8 cellular contexts compared by ENCODE assay signal in genomic region chr2:64767670-64768425, GRCh38.
DNase-seq lines count a peak whose midpoint lies in the region; ATAC-seq and TF ChIP-seq lines count a peak whose summit lies in the region.

No MANE protein-coding gene starts in this region.

- peak; percentile 74 for ATAC-seq in CD4-positive, alpha-beta T cell (ENCODE audit: poor library complexity)
- ATAC-seq in GM19351 (IDR thresholded peaks at IDR 0.05; ENCODE audit: unreplicated experiment), result peak; percentile 85
- peak; percentile 64 for ATAC-seq in HG03469 (IDR thresholded peaks at IDR 0.05; ENCODE audit: unreplicated experiment)
- ATAC-seq in lung (ENCODE audit: insufficient read depth, low FRiP score), result peak; percentile 96

- no peaks in the 10 kb centered on the region for H3K9me3 Mint-ChIP-seq in CD4-positive, alpha-beta T cell

- H3K36me3 Mint-ChIP-seq in CD4-positive, alpha-beta T cell (ENCODE audit: low read depth), result peaks cover 5% of the 10 kb centered on the region

- CTCF ChIA-PET in CD4-positive, alpha-beta T cell (lab: Charles Lee), result interaction anchor here (1.5 to 2.3 kb wide), 3 partner anchors 16 to 122 kb away, joined by 9 to 16 read pairs (median 10); partner anchors contain the start of gene SERTAD2

- peak overlapping the region; percentile 81 for H3K27ac Mint-ChIP-seq in CD4-positive, alpha-beta T cell

- peak overlapping the region; percentile 82 for H3K27ac ChIP-seq in CD4-positive, alpha-beta T cell (ENCODE audit: low read depth, low read length)
- peak overlapping the region; percentile 93 for H3K27ac ChIP-seq in duodenal mucosa (ENCODE audit: low read depth, low read length)
- peak overlapping the region; percentile 98 to 100 for H3K27ac ChIP-seq in lung (ENCODE audit: low read depth in 1 of 2, low read length in 1 of 2)

- no peaks in the 10 kb centered on the region for H3K36me3 ChIP-seq in duodenal mucosa (ENCODE audit: control insufficient read depth in 1 of 2, insufficient read depth in 2 of 2, low read length in 2 of 2)
- H3K36me3 ChIP-seq in lung (ENCODE audit: control insufficient read depth in 2 of 2, insufficient read depth in 2 of 2, low read length in 2 of 2), result no peaks in the 10 kb centered on the region

- POLR2A ChIA-PET in CD4-positive, alpha-beta T cell (lab: Charles Lee), result interaction anchor here (0.5 to 2.8 kb wide), 19 partner anchors 10 to 362 kb away, joined by 3 to 86 read pairs (median 5); partner anchors contain the start of genes AFTPH, RAB1A and SERTAD2

- H3K4me1 ChIP-seq in duodenal mucosa (ENCODE audit: control insufficient read depth in 1 of 2, insufficient read depth in 2 of 2, low read length in 2 of 2) (peaks cover 14 to 21% of the 10 kb centered on the region in 2 donors), lung (ENCODE audit: control insufficient read depth in 2 of 2, insufficient read depth in 2 of 2, low read length in 2 of 2) (peaks cover 1 to 10% of the 10 kb centered on the region in 2 donors)

- TF ChIP-seq CTCF in CD4-positive, alpha-beta T cell (IDR thresholded peaks at IDR 0.05), result peak; percentile 37
- no peak for TF ChIP-seq CTCF in lung (IDR thresholded peaks at IDR 0.05; ENCODE audit: control extremely low read depth, extremely low read depth)

- H3K4me3 ChIP-seq in duodenal mucosa (ENCODE audit: low read depth in 1 of 2, low read length in 2 of 2), result peak overlapping the region; percentile 73 to 93
- H3K4me3 ChIP-seq in lung, result peak overlapping the region; percentile 73

- H3K9me3 ChIP-seq in CD4-positive, alpha-beta T cell (ENCODE audit: control insufficient read depth, low read length), result no peaks in the 10 kb centered on the region
- H3K9me3 ChIP-seq in duodenal mucosa (ENCODE audit: control insufficient read depth in 1 of 2, low read length in 2 of 2), result no peaks in the 10 kb centered on the region
- H3K9me3 ChIP-seq in lung (ENCODE audit: control insufficient read depth in 2 of 2, insufficient read depth in 1 of 2, low read length in 1 of 2), result no peaks in the 10 kb centered on the region

- peak overlapping the region; percentile 93 for H3K4me3 Mint-ChIP-seq in CD4-positive, alpha-beta T cell

- peak overlapping the region; percentile 71 to 77 for H3K9ac ChIP-seq in duodenal mucosa (ENCODE audit: low read depth in 1 of 2, low read length in 2 of 2)

- H3K27me3 Mint-ChIP-seq in CD4-positive, alpha-beta T cell, result no peaks in the 10 kb centered on the region

- H3K27me3 ChIP-seq in CD4-positive, alpha-beta T cell (ENCODE audit: control insufficient read depth, insufficient read depth, low read length), result no peaks in the 10 kb centered on the region
- H3K27me3 ChIP-seq in duodenal mucosa (ENCODE audit: control insufficient read depth in 1 of 2, insufficient read depth in 2 of 2, low read length in 2 of 2) (no peaks in the 10 kb centered on the region), lung (ENCODE audit: control insufficient read depth, insufficient read depth) (no peaks in the 10 kb centered on the region)

- intact Hi-C loops in CD4-positive, alpha-beta T cell (cut with DNase I, micrococcal nuclease), result loop anchor here (1.0 to 5.0 kb wide), 7 partner anchors 15 to 926 kb away; partner anchors contain the start of gene UGP2 (in 1 of the 2)

- 1% methylated on average over 58 to 65 of the region's 65 CpGs for WGBS in lung, 2 donors

- H3K4me1 Mint-ChIP-seq in CD4-positive, alpha-beta T cell (ENCODE audit: low read depth), result peaks cover 22% of the 10 kb centered on the region

- peak; percentile 36 to 75 (median 58) for DNase-seq in CD4-positive, alpha-beta T cell
- DNase-seq in NCI-H526 (lab: John Stamatoyannopoulos, UW) (peak; percentile 83 to 94), lung (ENCODE audit: low spot score) (peak; percentile 88)
- peak; percentile 76 to 82 for DNase-seq in activated CD4-positive, alpha-beta T cell treated with anti-CD3 and anti-CD28 coated beads, Interleukin-2, amount 50 U/mL, for 48 hours
- DNase-seq in stimulated activated CD4-positive, alpha-beta T cell treated with anti-CD3 and anti-CD28 coated beads, TNF-alpha, amount 100 ng/mL, for 24 hours (ENCODE audit: low read depth in 3 of 3), result peak; percentile 54 to 76 (median 65)

Comparison
In these comparisons a context has a peak if more than half of its experiments do, and no peak if none do; other contexts are left out.
1. Peak in every context shown above with its lines: DNase-seq, ATAC-seq, H3K4me3 ChIP-seq and H3K27ac ChIP-seq.